Comparison of ENCODE assay signal across 11 cellular contexts in genomic region chr2:12451726-12452125, GRCh38.
DNase-seq lines count a peak whose midpoint lies in the region; ATAC-seq, FAIRE-seq and TF ChIP-seq lines count a peak whose summit lies in the region.
"Had no signal": no experiment of that assay in that cellular context is flagged by ENCODE, and none has a peak within 500 bp of the region (broad histone marks: within the 10 kb centered on the region; RNA-seq: fewer than 3 reads in every experiment).

No MANE protein-coding gene starts in this region.

- peaks cover 2% of the 10 kb centered on the region for H3K27me3 Mint-ChIP-seq in GM23338 (ENCODE audit: insufficient read depth, low read depth, poor library complexity)

- H3K9ac ChIP-seq in duodenal mucosa (ENCODE audit: low read depth in 1 of 2, low read length in 2 of 2) (peak overlapping the region in 1 of 2 donors; percentile 28), rectal smooth muscle tissue (ENCODE audit: low read length) (no peak overlapping the region), kidney (ENCODE audit: low read length in 2 of 2) (no peak overlapping the region)

- H3K27ac ChIP-seq in GM23338 (ENCODE audit: low read depth), result no peak overlapping the region
- no peak overlapping the region for H3K27ac ChIP-seq in duodenal mucosa (ENCODE audit: low read depth, low read length)
- peak overlapping the region; percentile 41 for H3K27ac ChIP-seq in rectal smooth muscle tissue (ENCODE audit: low read depth, low read length)
- no peak overlapping the region for H3K27ac ChIP-seq in kidney (ENCODE audit: low read depth in 2 of 2, low read length in 2 of 2)

- H3K4me1 ChIP-seq in GM23338 (ENCODE audit: insufficient read depth) (no peaks in the 10 kb centered on the region; the same call in 1 of the 2 replicates), duodenal mucosa (ENCODE audit: control insufficient read depth in 1 of 2, insufficient read depth in 2 of 2, low read length in 2 of 2) (peaks cover 7 to 13% of the 10 kb centered on the region in 2 donors), rectal smooth muscle tissue (ENCODE audit: control insufficient read depth, insufficient read depth, low read length) (peaks cover 2% of the 10 kb centered on the region), kidney (ENCODE audit: control insufficient read depth in 1 of 2, insufficient read depth in 1 of 2, low read depth in 1 of 2, low read length in 2 of 2) (peaks cover 0 to 5% of the 10 kb centered on the region in 2 donors)

- DNase-seq in GM23338 (ENCODE audit: low spot score) (no peak), RPMI7951 (ENCODE audit: low read depth) (peak; percentile 34), kidney (no peak), NCI-H774 (lab: John Stamatoyannopoulos, UW) (no peak), NCI-H510A (lab: John Stamatoyannopoulos, UW) (no peak)
- DNase-seq: amygdala, head of caudate nucleus, NCI-H187 treated with DMSO at 0.1 percent for 48 hours had no signal

- no peak overlapping the region for H3K4me3 Mint-ChIP-seq in GM23338

- no peaks in the 10 kb centered on the region for H3K9me2 ChIP-seq in GM23338 (ENCODE audit: insufficient read depth)

- H2AFZ ChIP-seq in GM23338, result peak overlapping the region; percentile 4; the same call in 1 of the 2 replicates

- no peak overlapping the region for H3K4me3 ChIP-seq in GM23338
- peak overlapping the region; percentile 30 to 53 for H3K4me3 ChIP-seq in duodenal mucosa (ENCODE audit: low read depth in 1 of 2, low read length in 2 of 2)
- H3K4me3 ChIP-seq in rectal smooth muscle tissue (ENCODE audit: low read length), result no peak overlapping the region
- no peak overlapping the region for H3K4me3 ChIP-seq in kidney (ENCODE audit: low read length in 2 of 2)

- H3K27me3 ChIP-seq in GM23338 (ENCODE audit: insufficient read depth) (no peaks in the 10 kb centered on the region), duodenal mucosa (ENCODE audit: control insufficient read depth in 1 of 2, insufficient read depth in 2 of 2, low read length in 2 of 2) (no peaks in the 10 kb centered on the region), rectal smooth muscle tissue (ENCODE audit: control insufficient read depth, insufficient read depth, low read length) (no peaks in the 10 kb centered on the region)

- no peak overlapping the region for H3K4me2 ChIP-seq in GM23338

- TF ChIP-seq CTCF in GM23338 (conservative IDR thresholded peaks at IDR 0.05; ENCODE audit: low read depth in 2 of 2), result no peak
- no peak for TF ChIP-seq CTCF in kidney (IDR thresholded peaks at IDR 0.05; ENCODE audit: borderline replicate concordance, extremely low read depth, insufficient read depth)

- intact Hi-C loops in kidney (cut with DNase I), result no loop called here

- H4K20me1 ChIP-seq in GM23338 (replicated peaks; ENCODE audit: insufficient read depth), result no peaks in the 10 kb centered on the region

- no peak for FAIRE-seq in kidney (lab: Jason Lieb, UNC)

- no peaks in the 10 kb centered on the region for H3K79me2 ChIP-seq in GM23338 (replicated peaks; ENCODE audit: insufficient read depth)

- H3K36me3 Mint-ChIP-seq in GM23338 (ENCODE audit: low read depth), result no peaks in the 10 kb centered on the region

- ATAC-seq in GM23338 (no peak), GM18511 (IDR thresholded peaks at IDR 0.05; ENCODE audit: unreplicated experiment) (no peak)

- no peaks in the 10 kb centered on the region for H3K9me3 ChIP-seq in duodenal mucosa (ENCODE audit: control insufficient read depth in 1 of 2, low read length in 2 of 2)
- H3K9me3 ChIP-seq in kidney (ENCODE audit: control insufficient read depth in 1 of 2, low read length in 2 of 2), result no peaks in the 10 kb centered on the region

- H3K27ac Mint-ChIP-seq in GM23338, result no peak overlapping the region

- no peaks in the 10 kb centered on the region for H3K9me3 Mint-ChIP-seq in GM23338

- H3F3A ChIP-seq in GM23338 (replicated peaks; ENCODE audit: low read depth), result no peaks in the 10 kb centered on the region

- no peaks in the 10 kb centered on the region for H3K36me3 ChIP-seq in GM23338 (ENCODE audit: insufficient read depth)
- H3K36me3 ChIP-seq in duodenal mucosa (ENCODE audit: control insufficient read depth in 1 of 2, insufficient read depth in 2 of 2, low read length in 2 of 2), result no peaks in the 10 kb centered on the region
- H3K36me3 ChIP-seq in rectal smooth muscle tissue (ENCODE audit: control insufficient read depth, insufficient read depth, low read length), result no peaks in the 10 kb centered on the region
- H3K36me3 ChIP-seq in kidney (ENCODE audit: control insufficient read depth in 1 of 2, insufficient read depth in 2 of 2, low read length in 2 of 2), result no peaks in the 10 kb centered on the region

- H3K4me1 Mint-ChIP-seq in GM23338, result peaks cover 5% of the 10 kb centered on the region; the same call in 2 of the 3 replicates

TF ChIP-seq in GM23338, 12 proteins besides CTCF, POLR2A, EP300 and RAD21:
- no peak for TF ChIP-seq ZNF462 (CRISPR knock-in tag; IDR thresholded peaks at IDR 0.05)
- no peak for TF ChIP-seq CREB1 (CRISPR knock-in tag; IDR thresholded peaks at IDR 0.05; ENCODE audit: low read depth)
- no peak for TF ChIP-seq ZNF331 (CRISPR knock-in tag; IDR thresholded peaks at IDR 0.05; ENCODE audit: low read depth)
- no peak for TF ChIP-seq STAT1 (IDR thresholded peaks at IDR 0.05; ENCODE audit: unreplicated experiment)
- no peak for TF ChIP-seq POLR2AphosphoS5 (IDR thresholded peaks at IDR 0.05; ENCODE audit: low read depth)

Comparison
In these comparisons a context has a peak if more than half of its experiments do, and no peak if none do; other contexts are left out.
1. H3K4me3 ChIP-seq: peak in duodenal mucosa (2 of 2); none in GM23338 (single experiment), rectal smooth muscle tissue (single experiment) and kidney (0 of 2).